In the genomic region with DNA sequence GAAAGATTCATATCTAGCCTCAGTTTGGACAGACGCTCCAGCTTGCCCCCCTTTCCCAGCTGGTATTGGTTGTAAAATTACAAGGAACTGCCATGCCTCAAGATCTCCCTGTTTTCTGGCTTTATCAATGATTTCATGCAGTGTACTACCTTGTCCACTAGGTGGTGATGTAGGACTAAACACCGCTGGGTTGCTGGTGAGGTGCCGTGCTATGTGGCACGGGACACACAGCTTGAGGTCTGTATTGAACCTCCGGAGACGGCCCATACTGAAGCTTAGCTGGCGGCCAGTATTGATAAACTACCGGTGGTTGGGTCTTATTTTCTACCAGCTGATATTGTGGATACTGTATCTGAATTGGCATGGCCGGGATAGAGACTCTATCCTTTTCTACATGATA, we compare ENCODE assay signal across 5 cellular contexts. TPM values are rescaled to one million over a fixed set of nuclear protein-coding genes. Genes with fewer than 3 reads are reported as not detected.
"Had no signal": no experiment of that assay in that cellular context is flagged by ENCODE, and none has a peak within 500 bp of the region (broad histone marks: within the 10 kb centered on the region; RNA-seq: fewer than 3 reads in every experiment).

No MANE protein-coding gene starts in this region.

RNA-seq across cellular contexts. Expression of a gene that starts 36.5 kb away (rescaled TPM):
- total RNA-seq: GM23248, H4, H7, HT-29, IMR-90 had no signal
- polyA plus RNA-seq: GM23248, IMR-90 had no signal

RNA-seq across cellular contexts. Expression of a gene that starts 40.7 kb away (rescaled TPM):
- total RNA-seq: GM23248, H4, H7, HT-29, IMR-90 had no signal
- polyA plus RNA-seq: GM23248, IMR-90 had no signal

RNA-seq across cellular contexts. Expression of a gene that starts 50.7 kb away (rescaled TPM):
- total RNA-seq: GM23248, H4, H7, HT-29, IMR-90 had no signal
- polyA plus RNA-seq: GM23248, IMR-90 had no signal
